Comparison of ENCODE assay signal across 31 cellular contexts in the genomic region with DNA sequence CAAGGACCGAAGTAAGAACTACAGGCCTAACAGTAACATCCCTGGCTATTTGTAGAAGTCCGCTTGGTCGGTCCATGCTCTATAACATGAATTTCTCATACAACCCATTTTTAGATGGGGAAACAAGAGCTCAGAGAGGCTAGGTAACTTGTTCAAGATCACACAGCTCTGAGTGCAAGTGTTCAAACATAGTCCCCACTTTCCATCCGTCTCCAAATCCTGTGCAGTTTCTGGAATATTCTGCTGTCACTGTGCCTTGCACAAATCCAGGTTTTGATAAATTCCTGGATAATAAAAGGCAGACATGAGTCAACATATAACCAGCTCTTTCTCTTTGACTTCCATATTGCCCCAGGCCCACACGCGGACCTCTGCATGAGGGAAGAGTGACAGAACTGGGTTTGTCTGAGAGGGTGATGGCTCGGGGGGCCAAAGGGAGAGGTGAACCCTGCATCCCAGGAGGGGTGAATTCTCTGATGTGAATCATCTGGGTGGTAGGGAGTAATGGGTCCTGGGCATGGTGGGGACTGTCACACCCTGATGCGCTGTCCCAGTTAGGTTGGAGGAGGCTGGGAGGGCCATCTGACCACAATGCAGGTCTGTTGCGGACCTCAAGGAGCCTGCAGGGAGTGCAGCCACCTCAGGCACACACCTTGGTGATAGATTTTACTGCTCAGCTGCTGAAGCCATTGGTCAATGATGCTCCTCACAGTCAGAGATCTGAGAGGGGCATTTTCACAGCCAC.
DNase-seq lines count a peak whose midpoint lies in the region; ATAC-seq and TF ChIP-seq lines count a peak whose summit lies in the region.
"Had no signal": no experiment of that assay in that cellular context is flagged by ENCODE, and none has a peak within 500 bp of the region (broad histone marks: within the 10 kb centered on the region; RNA-seq: fewer than 3 reads in every experiment).

No MANE protein-coding gene starts in this region.

- no peaks in the 10 kb centered on the region for H3K36me3 Mint-ChIP-seq in CD8-positive, alpha-beta T cell
- H3K36me3 Mint-ChIP-seq: naive thymus-derived CD8-positive, alpha-beta T cell had no signal

- TF ChIP-seq POLR2A in spleen (IDR thresholded peaks at IDR 0.05): no peak

- POLR2A ChIA-PET in CD8-positive, alpha-beta T cell (lab: Charles Lee): no interaction called here

- H3K4me1 Mint-ChIP-seq in CD8-positive, alpha-beta T cell (ENCODE audit: low read depth): no peaks in the 10 kb centered on the region

- TF ChIP-seq CTCF in right atrium auricular region (IDR thresholded peaks at IDR 0.05): no peak
- TF ChIP-seq CTCF in heart right ventricle (IDR thresholded peaks at IDR 0.05): no peak
- no peak for TF ChIP-seq CTCF in coronary artery (IDR thresholded peaks at IDR 0.05)
- no peak for TF ChIP-seq CTCF in spleen (IDR thresholded peaks at IDR 0.05 in 8 of 11, conservative IDR thresholded peaks at IDR 0.05 in 3 of 11)
- no peak for TF ChIP-seq CTCF in CD8-positive, alpha-beta T cell (IDR thresholded peaks at IDR 0.05)

- H3K4me3 Mint-ChIP-seq in CD8-positive, alpha-beta T cell: no peak overlapping the region
- H3K4me3 Mint-ChIP-seq: naive thymus-derived CD8-positive, alpha-beta T cell; T-helper 17 cell had no signal

- H3K27ac Mint-ChIP-seq in CD8-positive, alpha-beta T cell: no peak overlapping the region
- H3K27ac Mint-ChIP-seq: naive thymus-derived CD8-positive, alpha-beta T cell; T-helper 17 cell had no signal

- H3K27me3 ChIP-seq in right atrium auricular region: no peaks in the 10 kb centered on the region
- H3K27me3 ChIP-seq in heart right ventricle: no peaks in the 10 kb centered on the region
- H3K27me3 ChIP-seq in spleen (replicated peaks in 1 of 7): no peaks in the 10 kb centered on the region
- no peaks in the 10 kb centered on the region for H3K27me3 ChIP-seq in CD8-positive, alpha-beta T cell (ENCODE audit: insufficient read depth, low read length)

- intact Hi-C loops in heart right ventricle (cut with DNase I) (loop anchor here in 3 of 10 donors (1.0 to 10.0 kb wide), 3 partner anchors 11 to 257 kb away; a partner anchor contains a TSS), spleen (cut with DNase I; ENCODE audit: low total_unique reads) (no loop called here)
- intact Hi-C loops in CD8-positive, alpha-beta T cell (cut with DNase I, micrococcal nuclease): no loop called here

- H3K36me3 ChIP-seq in right atrium auricular region: no peaks in the 10 kb centered on the region
- peaks cover 0 to 6% (median 0%) of the 10 kb centered on the region in 9 donors for H3K36me3 ChIP-seq in heart right ventricle
- H3K36me3 ChIP-seq in spleen: no peaks in the 10 kb centered on the region
- H3K36me3 ChIP-seq in CD8-positive, alpha-beta T cell (ENCODE audit: insufficient read depth, low read length): no peaks in the 10 kb centered on the region
- H3K36me3 ChIP-seq: esophagus squamous epithelium, HAP-1, prostate gland had no signal

- no peak for ATAC-seq in heart right ventricle
- ATAC-seq in HG03457 (IDR thresholded peaks at IDR 0.05; ENCODE audit: unreplicated experiment): no peak
- no peak for ATAC-seq in HG02981 (IDR thresholded peaks at IDR 0.05; ENCODE audit: unreplicated experiment)
- ATAC-seq in CD8-positive, alpha-beta T cell: no peak
- ATAC-seq: foreskin keratinocyte; HepG2; naive thymus-derived CD8-positive, alpha-beta T cell; PC-3; Right ventricle myocardium inferior; sciatic nerve; SK-N-SH treated with all-trans-retinoic acid at 6 μM for 48 hours; T-helper 17 cell had no signal

- H3K27me3 Mint-ChIP-seq in CD8-positive, alpha-beta T cell (ENCODE audit: low read depth): peaks cover 50% of the 10 kb centered on the region

- DNase-seq in right atrium auricular region (ENCODE audit: low spot score) (peak; percentile 13), heart right ventricle (no peak), coronary artery (ENCODE audit: low spot score) (peak; percentile 47), spleen (peak; percentile 51)
- DNase-seq in CD8-positive, alpha-beta T cell: no peak
- DNase-seq: ACHN; activated CD4-positive, alpha-beta T cell treated with anti-CD3 and anti-CD28 coated beads, Interleukin-2, amount 50 U/mL, for 4 hours; activated gamma-delta T cell; activated T-cell treated with anti-CD3 and anti-CD28 coated beads for 4 hours; caudate nucleus; dermis blood vessel endothelial cell; esophagus squamous epithelium; foreskin keratinocyte; NCI-H1436 treated with DMSO at 0.1 percent for 48 hours; NCI-H2081 treated with DMSO at 0.1 percent for 48 hours; NCI-H226; NCI-H69; nucleus accumbens; PC-3; stimulated activated CD4-positive, alpha-beta T cell treated with anti-CD3 and anti-CD28 coated beads, Interleukin-4, amount 100 ng/mL, for 24 hours; substantia nigra; T-helper 17 cell had no signal

- H3K4me1 ChIP-seq in right atrium auricular region: peaks cover 0 to 14% of the 10 kb centered on the region in 2 donors
- H3K4me1 ChIP-seq in heart right ventricle: peaks cover 0 to 28% (median 21%) of the 10 kb centered on the region in 9 donors
- H3K4me1 ChIP-seq in spleen: peaks cover 0 to 38% (median 23%) of the 10 kb centered on the region in 6 donors
- H3K4me1 ChIP-seq in CD8-positive, alpha-beta T cell (ENCODE audit: insufficient read depth, low read length): no peaks in the 10 kb centered on the region
- H3K4me1 ChIP-seq: foreskin keratinocyte, HAP-1, prostate gland had no signal

- H3K4me3 ChIP-seq in right atrium auricular region (no peak overlapping the region), heart right ventricle (no peak overlapping the region), coronary artery (no peak overlapping the region), spleen (no peak overlapping the region)
- H3K4me3 ChIP-seq in CD8-positive, alpha-beta T cell (ENCODE audit: low read depth, low read length): no peak overlapping the region
- H3K4me3 ChIP-seq: esophagus squamous epithelium, HAP-1, prostate gland had no signal

- no peaks in the 10 kb centered on the region for H3K9me3 Mint-ChIP-seq in CD8-positive, alpha-beta T cell
- H3K9me3 Mint-ChIP-seq: naive thymus-derived CD8-positive, alpha-beta T cell had no signal

- H3K27ac ChIP-seq in right atrium auricular region (no peak overlapping the region), heart right ventricle (no peak overlapping the region), coronary artery (no peak overlapping the region), spleen (peak overlapping the region in 1 of 8 donors; percentile 26)
- H3K27ac ChIP-seq in CD8-positive, alpha-beta T cell (ENCODE audit: low read depth, low read length): no peak overlapping the region
- H3K27ac ChIP-seq: esophagus squamous epithelium, foreskin keratinocyte, prostate gland had no signal

- WGBS in heart right ventricle, 2 donors: 93 to 97% methylated on average over 9 of the region's 9 CpGs
- WGBS in spleen, 5 donors: 94 to 97% (median 95%) methylated on average over 9 of the region's 9 CpGs

- H3K9me3 ChIP-seq in right atrium auricular region (no peaks in the 10 kb centered on the region), heart right ventricle (no peaks in the 10 kb centered on the region), spleen (no peaks in the 10 kb centered on the region)
- H3K9me3 ChIP-seq in CD8-positive, alpha-beta T cell (ENCODE audit: low read length): no peaks in the 10 kb centered on the region
- H3K9me3 ChIP-seq: esophagus squamous epithelium, HAP-1, prostate gland had no signal

- CTCF ChIA-PET in CD8-positive, alpha-beta T cell (lab: Charles Lee): interaction anchor here (0.6 to 3.3 kb wide), 6 partner anchors 13 to 215 kb away, joined by 3 to 18 read pairs (median 4); no protein-coding TSS in a partner anchor

Comparison
In these comparisons a context has a peak if more than half of its experiments do, and no peak if none do; other contexts are left out.
1. DNase-seq: peak in right atrium auricular region (single experiment), coronary artery (single experiment) and spleen (single experiment); none in heart right ventricle (0 of 2) and CD8-positive, alpha-beta T cell (0 of 7).